Comparison of ENCODE assay signal across 8 cellular contexts in genomic region chr10:4344544-4344994, GRCh38.
A peak's percentile ranks its signal among the peaks of the same experiment; 100 is the strongest.
DNase-seq lines count a peak whose midpoint lies in the region; ATAC-seq and TF ChIP-seq lines count a peak whose summit lies in the region.

No MANE protein-coding gene starts in this region.

- intact Hi-C loops in heart left ventricle (cut with DNase I) = loop anchor here in 4 of 10 donors (1.0 to 10.0 kb wide), 6 partner anchors 100 to 1110 kb away; no protein-coding TSS in a partner anchor

- ATAC-seq in activated T-cell treated with anti-CD3 and anti-CD28 coated beads, Interleukin-2, amount 50 U/mL, for 72 hours (replicated peaks in 1 of 2) = peak; percentile 95 to 96
- ATAC-seq in heart left ventricle (peak; percentile 94 to 97 (median 95)), GM19395 (IDR thresholded peaks at IDR 0.05; ENCODE audit: unreplicated experiment) (no peak)
- ATAC-seq in naive thymus-derived CD8-positive, alpha-beta T cell = no peak

- H3K4me1 Mint-ChIP-seq in activated T-cell treated with anti-CD3 and anti-CD28 coated beads, Interleukin-2, amount 50 U/mL, for 72 hours (ENCODE audit: low read depth) = peaks cover 23% of the 10 kb centered on the region
- H3K4me1 Mint-ChIP-seq in naive thymus-derived CD8-positive, alpha-beta T cell = no peaks in the 10 kb centered on the region

- TF ChIP-seq POLR2A in heart left ventricle (IDR thresholded peaks at IDR 0.05) = no peak

- peak; percentile 10 to 20 for DNase-seq in Kasumi-1 (lab: John Stamatoyannopoulos, UW)
- DNase-seq in activated T-cell treated with anti-CD3 and anti-CD28 coated beads, Interleukin-2, amount 50 U/mL, for 72 hours = peak; percentile 45 to 61
- peak; percentile 65 to 80 (median 65) for DNase-seq in heart left ventricle
- DNase-seq in stimulated activated CD4-positive, alpha-beta T cell treated with anti-CD3 and anti-CD28 coated beads, Interleukin-15, amount 100 ng/mL, for 24 hours = peak; percentile 65
- no peak for DNase-seq in OCI-M1 (lab: John Stamatoyannopoulos, UW)
- DNase-seq in naive thymus-derived CD8-positive, alpha-beta T cell = no peak
- DNase-seq in COLO668 (lab: John Stamatoyannopoulos, UW; ENCODE audit: unreplicated experiment) = no peak

- H3K4me1 ChIP-seq in heart left ventricle = peaks cover 0 to 33% (median 18%) of the 10 kb centered on the region in 12 donors

- peaks cover 4% of the 10 kb centered on the region in 2 donors for H3K9me3 Mint-ChIP-seq in activated T-cell treated with anti-CD3 and anti-CD28 coated beads, Interleukin-2, amount 50 U/mL, for 72 hours
- no peaks in the 10 kb centered on the region for H3K9me3 Mint-ChIP-seq in naive thymus-derived CD8-positive, alpha-beta T cell

- H3K4me3 Mint-ChIP-seq in activated T-cell treated with anti-CD3 and anti-CD28 coated beads, Interleukin-2, amount 50 U/mL, for 72 hours = peak overlapping the region; percentile 21 to 39
- no peak overlapping the region for H3K4me3 Mint-ChIP-seq in naive thymus-derived CD8-positive, alpha-beta T cell

- POLR2A ChIA-PET in naive thymus-derived CD8-positive, alpha-beta T cell (lab: Charles Lee) = no interaction called here

- H3K27ac ChIP-seq in heart left ventricle = peak overlapping the region; percentile 56 to 84 (median 69)

- H3K27ac Mint-ChIP-seq in activated T-cell treated with anti-CD3 and anti-CD28 coated beads, Interleukin-2, amount 50 U/mL, for 72 hours = no peak overlapping the region
- no peak overlapping the region for H3K27ac Mint-ChIP-seq in naive thymus-derived CD8-positive, alpha-beta T cell

- H3K27me3 Mint-ChIP-seq in activated T-cell treated with anti-CD3 and anti-CD28 coated beads, Interleukin-2, amount 50 U/mL, for 72 hours (ENCODE audit: low read depth) = peaks cover 5% of the 10 kb centered on the region
- peaks cover 0 to 15% (median 10%) of the 10 kb centered on the region in 5 donors for H3K27me3 Mint-ChIP-seq in naive thymus-derived CD8-positive, alpha-beta T cell

- H3K27me3 ChIP-seq in heart left ventricle = no peaks in the 10 kb centered on the region

- WGBS in heart left ventricle, 4 donors = 30 to 40% (median 36%) methylated on average over 10 of the region's 10 CpGs

- TF ChIP-seq CTCF in heart left ventricle (IDR thresholded peaks at IDR 0.05) = peak in 5 of 12 donors; percentile 3 to 28 (median 18)

- H3K4me3 ChIP-seq in heart left ventricle = peak overlapping the region in 3 of 12 donors; percentile 2 to 25 (median 22)

- peaks cover 0 to 7% of the 10 kb centered on the region in 2 donors for H3K36me3 Mint-ChIP-seq in activated T-cell treated with anti-CD3 and anti-CD28 coated beads, Interleukin-2, amount 50 U/mL, for 72 hours (ENCODE audit: insufficient read depth in 2 of 2)
- no peaks in the 10 kb centered on the region for H3K36me3 Mint-ChIP-seq in naive thymus-derived CD8-positive, alpha-beta T cell

- H3K9me3 ChIP-seq in heart left ventricle = no peaks in the 10 kb centered on the region

- H3K36me3 ChIP-seq in heart left ventricle = no peaks in the 10 kb centered on the region

Comparison
In these comparisons a context has a peak if more than half of its experiments do, and no peak if none do; other contexts are left out.
1. DNase-seq: peak in Kasumi-1 (2 of 2), activated T-cell treated with anti-CD3 and anti-CD28 coated beads, Interleukin-2, amount 50 U/mL, for 72 hours (2 of 2), heart left ventricle (5 of 5) and stimulated activated CD4-positive, alpha-beta T cell treated with anti-CD3 and anti-CD28 coated beads, Interleukin-15, amount 100 ng/mL, for 24 hours (single experiment); none in OCI-M1 (single experiment), naive thymus-derived CD8-positive, alpha-beta T cell (0 of 10) and COLO668 (single experiment).
2. ATAC-seq: peak in activated T-cell treated with anti-CD3 and anti-CD28 coated beads, Interleukin-2, amount 50 U/mL, for 72 hours (2 of 2) and heart left ventricle (4 of 4); none in naive thymus-derived CD8-positive, alpha-beta T cell (0 of 2) and GM19395 (single experiment).
3. H3K4me3 Mint-ChIP-seq: peak in activated T-cell treated with anti-CD3 and anti-CD28 coated beads, Interleukin-2, amount 50 U/mL, for 72 hours (2 of 2); none in naive thymus-derived CD8-positive, alpha-beta T cell (0 of 10).